ENCODE assay signal across 1 cellular context in the genomic region with DNA sequence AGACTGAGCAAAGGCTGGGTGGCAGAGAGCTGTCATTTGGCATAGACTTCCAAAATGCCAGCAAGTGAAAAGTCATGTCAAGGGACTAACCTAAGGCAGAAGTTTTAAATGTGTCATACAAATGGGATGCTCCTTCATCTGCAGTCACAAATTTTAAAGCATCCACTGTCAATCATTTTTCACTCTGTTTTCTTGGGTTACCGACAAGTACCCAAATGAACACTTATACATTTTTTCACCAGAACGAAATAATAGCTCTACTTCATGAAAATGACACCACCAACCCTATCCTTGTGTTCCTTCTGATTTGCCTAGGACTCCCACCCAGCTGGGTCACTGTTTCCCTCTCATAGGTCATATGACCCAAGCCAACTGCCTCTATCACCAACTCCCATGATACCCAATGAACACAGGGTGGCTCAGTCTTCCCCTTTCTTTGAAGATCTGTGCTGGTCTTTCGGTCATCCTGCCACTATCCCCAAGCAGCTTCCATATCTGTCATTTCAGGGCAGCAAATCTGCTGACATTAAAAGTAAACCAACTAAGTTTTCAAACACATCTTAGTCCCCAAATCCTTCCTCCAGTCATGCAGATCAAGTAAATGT.
TF ChIP-seq lines count a peak whose summit lies in the region.

No MANE protein-coding gene starts in this region.

TF ChIP-seq in K562, 482 proteins besides CTCF, POLR2A, EP300 and RAD21:
- TF ChIP-seq, protein P1, sequence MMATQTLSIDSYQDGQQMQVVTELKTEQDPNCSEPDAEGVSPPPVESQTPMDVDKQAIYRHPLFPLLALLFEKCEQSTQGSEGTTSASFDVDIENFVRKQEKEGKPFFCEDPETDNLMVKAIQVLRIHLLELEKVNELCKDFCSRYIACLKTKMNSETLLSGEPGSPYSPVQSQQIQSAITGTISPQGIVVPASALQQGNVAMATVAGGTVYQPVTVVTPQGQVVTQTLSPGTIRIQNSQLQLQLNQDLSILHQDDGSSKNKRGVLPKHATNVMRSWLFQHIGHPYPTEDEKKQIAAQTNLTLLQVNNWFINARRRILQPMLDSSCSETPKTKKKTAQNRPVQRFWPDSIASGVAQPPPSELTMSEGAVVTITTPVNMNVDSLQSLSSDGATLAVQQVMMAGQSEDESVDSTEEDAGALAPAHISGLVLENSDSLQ (IDR thresholded peaks at IDR 0.05): 0 out of 2 replicates have a peak, but pooled peaks have one; percentile 7
- TF ChIP-seq ZNF197 (CRISPR knock-in tag; IDR thresholded peaks at IDR 0.05; ENCODE audit: low read depth): no peak
TF ChIP-seq in K562: peak in this region for 1.
